ENCODE assay signal across 2 cellular contexts in genomic region chr4:159191989-159192388, GRCh38.
TF ChIP-seq lines count a peak whose summit lies in the region.

No MANE protein-coding gene starts in this region.

TF ChIP-seq in GM23338, 12 proteins besides CTCF, POLR2A, EP300 and RAD21 (continued from another document):
- TF ChIP-seq, protein P1, sequence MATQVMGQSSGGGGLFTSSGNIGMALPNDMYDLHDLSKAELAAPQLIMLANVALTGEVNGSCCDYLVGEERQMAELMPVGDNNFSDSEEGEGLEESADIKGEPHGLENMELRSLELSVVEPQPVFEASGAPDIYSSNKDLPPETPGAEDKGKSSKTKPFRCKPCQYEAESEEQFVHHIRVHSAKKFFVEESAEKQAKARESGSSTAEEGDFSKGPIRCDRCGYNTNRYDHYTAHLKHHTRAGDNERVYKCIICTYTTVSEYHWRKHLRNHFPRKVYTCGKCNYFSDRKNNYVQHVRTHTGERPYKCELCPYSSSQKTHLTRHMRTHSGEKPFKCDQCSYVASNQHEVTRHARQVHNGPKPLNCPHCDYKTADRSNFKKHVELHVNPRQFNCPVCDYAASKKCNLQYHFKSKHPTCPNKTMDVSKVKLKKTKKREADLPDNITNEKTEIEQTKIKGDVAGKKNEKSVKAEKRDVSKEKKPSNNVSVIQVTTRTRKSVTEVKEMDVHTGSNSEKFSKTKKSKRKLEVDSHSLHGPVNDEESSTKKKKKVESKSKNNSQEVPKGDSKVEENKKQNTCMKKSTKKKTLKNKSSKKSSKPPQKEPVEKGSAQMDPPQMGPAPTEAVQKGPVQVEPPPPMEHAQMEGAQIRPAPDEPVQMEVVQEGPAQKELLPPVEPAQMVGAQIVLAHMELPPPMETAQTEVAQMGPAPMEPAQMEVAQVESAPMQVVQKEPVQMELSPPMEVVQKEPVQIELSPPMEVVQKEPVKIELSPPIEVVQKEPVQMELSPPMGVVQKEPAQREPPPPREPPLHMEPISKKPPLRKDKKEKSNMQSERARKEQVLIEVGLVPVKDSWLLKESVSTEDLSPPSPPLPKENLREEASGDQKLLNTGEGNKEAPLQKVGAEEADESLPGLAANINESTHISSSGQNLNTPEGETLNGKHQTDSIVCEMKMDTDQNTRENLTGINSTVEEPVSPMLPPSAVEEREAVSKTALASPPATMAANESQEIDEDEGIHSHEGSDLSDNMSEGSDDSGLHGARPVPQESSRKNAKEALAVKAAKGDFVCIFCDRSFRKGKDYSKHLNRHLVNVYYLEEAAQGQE (IDR thresholded peaks at IDR 0.05; ENCODE audit: unreplicated experiment) = no peak
- TF ChIP-seq ZNF462 (CRISPR knock-in tag; IDR thresholded peaks at IDR 0.05) = no peak

TF ChIP-seq in SK-N-SH, 30 proteins besides CTCF, POLR2A, EP300 and RAD21 (continued from another document):
- TF ChIP-seq FOSL2 (IDR thresholded peaks at IDR 0.05; ENCODE audit: borderline replicate concordance, low read depth) = peak; percentile 74; the same call in 1 of the 2 replicates
TF ChIP-seq in SK-N-SH: peak in this region for 6.
